25 cellular contexts compared by ENCODE assay signal in the genomic region with DNA sequence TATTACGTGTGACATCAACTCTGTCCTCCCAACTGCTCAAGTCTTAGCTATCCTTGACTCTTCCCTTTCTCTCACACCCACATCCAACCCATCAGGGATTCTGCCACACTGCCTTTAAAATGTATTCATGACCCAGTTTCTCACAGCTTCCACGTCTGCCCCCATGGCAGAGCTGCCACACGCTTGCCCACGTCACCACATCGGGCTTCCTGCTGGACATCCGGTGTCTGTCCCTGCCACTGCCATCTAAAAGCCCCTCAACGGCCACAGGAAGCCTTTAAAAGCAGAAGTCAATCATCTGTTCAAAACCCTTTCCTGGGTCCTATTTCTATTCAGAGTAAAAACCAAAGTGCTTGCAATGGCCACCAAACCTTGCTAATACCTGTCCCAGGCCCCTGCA.
"Had no signal": no experiment of that assay in that cellular context is flagged by ENCODE, and none has a peak within 500 bp of the region (broad histone marks: within the 10 kb centered on the region; RNA-seq: fewer than 3 reads in every experiment).

No MANE protein-coding gene starts in this region.

- H3K4me1 ChIP-seq: colonic mucosa, esophagus squamous epithelium, prostate gland, sigmoid colon, stomach, thyroid gland, vagina had no signal

- H3K27ac ChIP-seq: colonic mucosa, esophagus squamous epithelium, prostate gland, sigmoid colon, stomach, thyroid gland, vagina had no signal

- H3K4me1 Mint-ChIP-seq: memory B cell; mesothelial cell of epicardium; naive B cell; nephron; stimulated activated effector memory CD8-positive, alpha-beta T cell treated with anti-CD3 and anti-CD28 coated beads, Interleukin-12 subunit alpha, Interleukin-12 subunit beta, amount 100 ng/mL, for 72 hours had no signal

- H3K4me3 ChIP-seq: colonic mucosa, esophagus squamous epithelium, lung, mucosa of descending colon, prostate gland, sigmoid colon, stomach, thyroid gland, vagina had no signal

- H3K9me3 ChIP-seq: colonic mucosa, esophagus squamous epithelium, mucosa of descending colon, prostate gland, stomach, thyroid gland, vagina had no signal

- ATAC-seq: left lobe of liver; mucosa of descending colon; right cardiac atrium; stimulated activated effector memory CD8-positive, alpha-beta T cell treated with anti-CD3 and anti-CD28 coated beads, Interleukin-12 subunit alpha, Interleukin-12 subunit beta, amount 100 ng/mL, for 72 hours had no signal

- H3K27me3 ChIP-seq: colonic mucosa, esophagus squamous epithelium, sigmoid colon, stomach, thyroid gland, vagina had no signal

- H3K27ac Mint-ChIP-seq: memory B cell; mesothelial cell of epicardium; naive B cell; nephron; stimulated activated effector memory CD8-positive, alpha-beta T cell treated with anti-CD3 and anti-CD28 coated beads, Interleukin-12 subunit alpha, Interleukin-12 subunit beta, amount 100 ng/mL, for 72 hours had no signal

- DNase-seq: colonic mucosa; dermis blood vessel endothelial cell; effector memory CD4-positive, alpha-beta T cell; esophagus squamous epithelium; foreskin melanocyte; kidney; mucosa of descending colon; naive B cell; nucleus accumbens; right cardiac atrium; sigmoid colon; stimulated activated CD4-positive, alpha-beta T cell treated with anti-CD3 and anti-CD28 coated beads, Interleukin-2, amount 100 ng/mL, for 24 hours; stimulated activated CD4-positive, alpha-beta T cell treated with anti-CD3 and anti-CD28 coated beads, Interleukin-4, amount 100 ng/mL, for 24 hours; stimulated activated naive CD4-positive, alpha-beta T cell treated with Interleukin-2 at 50 U/mL for 16 hours; stomach; thyroid gland; trophoblast cell had no signal

- H3K36me3 ChIP-seq: colonic mucosa, esophagus squamous epithelium, prostate gland, sigmoid colon, stomach, thyroid gland, vagina had no signal

- H3K36me3 Mint-ChIP-seq: memory B cell; mesothelial cell of epicardium; naive B cell; stimulated activated effector memory CD8-positive, alpha-beta T cell treated with anti-CD3 and anti-CD28 coated beads, Interleukin-12 subunit alpha, Interleukin-12 subunit beta, amount 100 ng/mL, for 72 hours had no signal

- H3K9me3 Mint-ChIP-seq: nephron had no signal

- H3K4me3 Mint-ChIP-seq: memory B cell; mesothelial cell of epicardium; nephron; stimulated activated effector memory CD8-positive, alpha-beta T cell treated with anti-CD3 and anti-CD28 coated beads, Interleukin-12 subunit alpha, Interleukin-12 subunit beta, amount 100 ng/mL, for 72 hours had no signal
